In the genomic region with DNA sequence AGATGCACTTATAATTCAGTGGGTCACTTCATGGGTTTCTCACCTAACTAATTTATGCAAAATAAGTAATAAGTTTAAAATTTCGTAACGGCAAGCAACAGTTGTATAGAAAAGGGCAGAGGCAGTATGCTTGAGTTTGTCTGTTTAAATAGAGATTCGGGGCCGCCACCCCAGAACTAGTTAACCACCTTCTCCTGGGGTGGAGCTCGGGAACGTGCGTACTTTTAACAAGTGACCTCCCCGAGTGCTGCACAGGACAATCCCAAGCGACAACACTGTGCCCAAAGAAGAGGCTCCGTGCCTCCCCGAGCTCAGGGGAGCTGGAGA, we compare ENCODE assay signal across 8 cellular contexts. TPM values are rescaled to one million over a fixed set of nuclear protein-coding genes. Genes with fewer than 3 reads are reported as not detected.
DNase-seq lines count a peak whose midpoint lies in the region; ATAC-seq, FAIRE-seq and TF ChIP-seq lines count a peak whose summit lies in the region.

No MANE protein-coding gene starts in this region.

- peaks cover 55% of the 10 kb centered on the region for H3K79me2 ChIP-seq in astrocyte (ENCODE audit: insufficient read depth, low read length)

- no peaks in the 10 kb centered on the region for H3K9me3 Mint-ChIP-seq in astrocyte (ENCODE audit: unreplicated experiment)

- intact Hi-C loops in heart left ventricle (cut with DNase I) (loop anchor here in 9 of 10 donors (1.0 to 10.0 kb wide), 12 partner anchors 50 to 580 kb away; a partner anchor contains a TSS), Right ventricle myocardium inferior (cut with DNase I) (loop anchor here (2.0 kb wide), 2 partner anchors 120 to 534 kb away; a partner anchor contains a TSS), lower lobe of right lung (cut with DNase I) (no loop called here), upper lobe of right lung (cut with DNase I) (loop anchor here (10.0 kb wide), 1 partner anchor 530 kb away; no protein-coding TSS in a partner anchor)

- H3K27ac Mint-ChIP-seq in astrocyte (ENCODE audit: unreplicated experiment), result peak overlapping the region; percentile 96

- WGBS in heart left ventricle, 4 donors, result 0 to 1% (median 0%) methylated on average over 10 to 11 of the region's 11 CpGs

- peak overlapping the region; percentile 87 for H3K4me2 ChIP-seq in astrocyte (ENCODE audit: low read length)

- H3K4me1 ChIP-seq in heart left ventricle (peaks cover 8 to 64% (median 46%) of the 10 kb centered on the region in 12 donors), astrocyte (ENCODE audit: insufficient read depth, low read length) (peaks cover 27% of the 10 kb centered on the region), lower lobe of right lung (peaks cover 30% of the 10 kb centered on the region), upper lobe of right lung (peaks cover 32% of the 10 kb centered on the region)

- peak in 1 of 4 donors; percentile 3 for ATAC-seq in heart left ventricle
- ATAC-seq in Right ventricle myocardium inferior, result no peak
- ATAC-seq in lower lobe of right lung, result no peak
- ATAC-seq in upper lobe of right lung, result no peak
- ATAC-seq in HG03175 (IDR thresholded peaks at IDR 0.05; ENCODE audit: unreplicated experiment), result no peak

- H3K9me3 ChIP-seq in heart left ventricle (no peaks in the 10 kb centered on the region), astrocyte (ENCODE audit: insufficient read depth, low read depth, low read length) (no peaks in the 10 kb centered on the region), lower lobe of right lung (no peaks in the 10 kb centered on the region), upper lobe of right lung (no peaks in the 10 kb centered on the region)

- H3K4me3 ChIP-seq in heart left ventricle, result peak overlapping the region; percentile 81 to 98 (median 90)
- peak overlapping the region; percentile 95 for H3K4me3 ChIP-seq in astrocyte (ENCODE audit: insufficient read depth, low read depth, low read length)
- peak overlapping the region; percentile 94 for H3K4me3 ChIP-seq in lower lobe of right lung
- H3K4me3 ChIP-seq in upper lobe of right lung, result peak overlapping the region; percentile 91

- H3K36me3 Mint-ChIP-seq in astrocyte (ENCODE audit: low read depth, unreplicated experiment), result peaks cover 22% of the 10 kb centered on the region

- no peak for DNase-seq in heart left ventricle
- DNase-seq in Right ventricle myocardium inferior (ENCODE audit: missing footprints), result no peak
- DNase-seq in astrocyte (ENCODE audit: low read depth), result no peak
- no peak for DNase-seq in lower lobe of right lung
- no peak for DNase-seq in upper lobe of right lung
- DNase-seq in NCI-H1417 treated with DMSO at 0.1 percent for 48 hours (lab: John Stamatoyannopoulos, UW), result no peak
- no peak for DNase-seq in NCI-H1694 (lab: John Stamatoyannopoulos, UW)

- peak overlapping the region; percentile 99 for H3K9ac ChIP-seq in astrocyte (ENCODE audit: low read length)

- H3K4me3 Mint-ChIP-seq in astrocyte (ENCODE audit: unreplicated experiment), result peak overlapping the region; percentile 92

- no peak for TF ChIP-seq CTCF in heart left ventricle (IDR thresholded peaks at IDR 0.05)
- TF ChIP-seq CTCF in astrocyte (IDR thresholded peaks at IDR 0.05; ENCODE audit: insufficient read depth, low read depth, low read length), result no peak
- no peak for TF ChIP-seq CTCF in lower lobe of right lung (IDR thresholded peaks at IDR 0.05)
- TF ChIP-seq CTCF in upper lobe of right lung (IDR thresholded peaks at IDR 0.05), result no peak

- H3K27ac ChIP-seq in heart left ventricle, result peak overlapping the region; percentile 84 to 98 (median 93)
- peak overlapping the region; percentile 96 for H3K27ac ChIP-seq in astrocyte (ENCODE audit: low read depth, low read length)
- peak overlapping the region; percentile 93 for H3K27ac ChIP-seq in lower lobe of right lung
- peak overlapping the region; percentile 93 for H3K27ac ChIP-seq in upper lobe of right lung

- FAIRE-seq in astrocyte (lab: Jason Lieb, UNC), result no peak

- peaks cover 0 to 38% (median 26%) of the 10 kb centered on the region in 9 donors for H3K36me3 ChIP-seq in heart left ventricle
- H3K36me3 ChIP-seq in astrocyte (ENCODE audit: insufficient read depth, low read length), result peaks cover 32% of the 10 kb centered on the region
- H3K36me3 ChIP-seq in lower lobe of right lung, result peaks cover 35% of the 10 kb centered on the region
- peaks cover 38% of the 10 kb centered on the region for H3K36me3 ChIP-seq in upper lobe of right lung

- H3K27me3 Mint-ChIP-seq in astrocyte (ENCODE audit: low read depth, unreplicated experiment), result no peaks in the 10 kb centered on the region

- TF ChIP-seq POLR2A in heart left ventricle (IDR thresholded peaks at IDR 0.05), result no peak

- peak overlapping the region; percentile 55 for H2AFZ ChIP-seq in astrocyte (ENCODE audit: low read depth, low read length)

- H3K27me3 ChIP-seq in heart left ventricle (no peaks in the 10 kb centered on the region), astrocyte (ENCODE audit: insufficient read depth, low read length) (no peaks in the 10 kb centered on the region), lower lobe of right lung (ENCODE audit: low read depth) (no peaks in the 10 kb centered on the region), upper lobe of right lung (no peaks in the 10 kb centered on the region)

- H3K4me1 Mint-ChIP-seq in astrocyte (ENCODE audit: low read depth, unreplicated experiment), result peaks cover 28% of the 10 kb centered on the region

- peaks cover 25% of the 10 kb centered on the region for H4K20me1 ChIP-seq in astrocyte (ENCODE audit: insufficient read depth, low read length)

RNA-seq across cellular contexts. Expression of a gene that starts 0.4 kb away (rescaled TPM):
- total RNA-seq in heart left ventricle, result 100 to 1,000 TPM; 171 to 456 (median 197) TPM
- 100 to 1,000 TPM; 112 to 900 TPM for polyA plus RNA-seq in heart left ventricle
- total RNA-seq in Right ventricle myocardium inferior, result 195 TPM
- total RNA-seq in astrocyte, result 534 and 562 TPM in 2 replicates
- 158 TPM for total RNA-seq in lower lobe of right lung
- 178 TPM for total RNA-seq in upper lobe of right lung
